Comparison of ENCODE assay signal across 2 cellular contexts in genomic region chr1:178500091-178500770, GRCh38.
TF ChIP-seq lines count a peak whose summit lies in the region.

No MANE protein-coding gene starts in this region.

TF ChIP-seq in A549, 52 proteins besides CTCF, POLR2A, EP300 and RAD21:
- no peak for TF ChIP-seq CHD2 (IDR thresholded peaks at IDR 0.05; ENCODE audit: low read length, partially characterized antibody)
- no peak for TF ChIP-seq BHLHE40 (IDR thresholded peaks at IDR 0.05; ENCODE audit: low read depth, low read length)
- no peak for TF ChIP-seq ZSCAN20 (CRISPR knock-in tag; IDR thresholded peaks at IDR 0.05)
- no peak for TF ChIP-seq RARB (CRISPR knock-in tag; IDR thresholded peaks at IDR 0.05)
- no peak for TF ChIP-seq ATOH8 (CRISPR knock-in tag; IDR thresholded peaks at IDR 0.05; ENCODE audit: low read depth)
- TF ChIP-seq NPAS2 (CRISPR knock-in tag; IDR thresholded peaks at IDR 0.05; ENCODE audit: borderline replicate concordance), result no peak
- TF ChIP-seq HEYL (CRISPR knock-in tag; IDR thresholded peaks at IDR 0.05), result no peak
- TF ChIP-seq ZFP36 (IDR thresholded peaks at IDR 0.05; ENCODE audit: borderline replicate concordance, partially characterized antibody), result no peak
- no peak for TF ChIP-seq MAFK (IDR thresholded peaks at IDR 0.05; ENCODE audit: partially characterized antibody)
- TF ChIP-seq JUN (IDR thresholded peaks at IDR 0.05), result no peak
- no peak for TF ChIP-seq RCOR1 (IDR thresholded peaks at IDR 0.05; ENCODE audit: low read depth, low read length)
- no peak for TF ChIP-seq SREBF2 (IDR thresholded peaks at IDR 0.05)
- no peak for TF ChIP-seq FOXS1 (CRISPR knock-in tag; IDR thresholded peaks at IDR 0.05)
- TF ChIP-seq HOXB13 (CRISPR knock-in tag; IDR thresholded peaks at IDR 0.05; ENCODE audit: low read depth), result no peak

TF ChIP-seq in HepG2, 621 proteins besides CTCF, POLR2A, EP300 and RAD21:
- no peak for TF ChIP-seq USF2 (IDR thresholded peaks at IDR 0.05; ENCODE audit: low read depth, low read length)
- TF ChIP-seq USF2 (CRISPR knock-in tag; IDR thresholded peaks at IDR 0.05; ENCODE audit: borderline replicate concordance), result no peak
- TF ChIP-seq FOXK2 (IDR thresholded peaks at IDR 0.05), result no peak
- TF ChIP-seq ZNF674 (CRISPR knock-in tag; IDR thresholded peaks at IDR 0.05; ENCODE audit: low read depth), result no peak
- no peak for TF ChIP-seq SP140L (CRISPR knock-in tag; IDR thresholded peaks at IDR 0.05; ENCODE audit: borderline replicate concordance)
- TF ChIP-seq, protein P1, sequence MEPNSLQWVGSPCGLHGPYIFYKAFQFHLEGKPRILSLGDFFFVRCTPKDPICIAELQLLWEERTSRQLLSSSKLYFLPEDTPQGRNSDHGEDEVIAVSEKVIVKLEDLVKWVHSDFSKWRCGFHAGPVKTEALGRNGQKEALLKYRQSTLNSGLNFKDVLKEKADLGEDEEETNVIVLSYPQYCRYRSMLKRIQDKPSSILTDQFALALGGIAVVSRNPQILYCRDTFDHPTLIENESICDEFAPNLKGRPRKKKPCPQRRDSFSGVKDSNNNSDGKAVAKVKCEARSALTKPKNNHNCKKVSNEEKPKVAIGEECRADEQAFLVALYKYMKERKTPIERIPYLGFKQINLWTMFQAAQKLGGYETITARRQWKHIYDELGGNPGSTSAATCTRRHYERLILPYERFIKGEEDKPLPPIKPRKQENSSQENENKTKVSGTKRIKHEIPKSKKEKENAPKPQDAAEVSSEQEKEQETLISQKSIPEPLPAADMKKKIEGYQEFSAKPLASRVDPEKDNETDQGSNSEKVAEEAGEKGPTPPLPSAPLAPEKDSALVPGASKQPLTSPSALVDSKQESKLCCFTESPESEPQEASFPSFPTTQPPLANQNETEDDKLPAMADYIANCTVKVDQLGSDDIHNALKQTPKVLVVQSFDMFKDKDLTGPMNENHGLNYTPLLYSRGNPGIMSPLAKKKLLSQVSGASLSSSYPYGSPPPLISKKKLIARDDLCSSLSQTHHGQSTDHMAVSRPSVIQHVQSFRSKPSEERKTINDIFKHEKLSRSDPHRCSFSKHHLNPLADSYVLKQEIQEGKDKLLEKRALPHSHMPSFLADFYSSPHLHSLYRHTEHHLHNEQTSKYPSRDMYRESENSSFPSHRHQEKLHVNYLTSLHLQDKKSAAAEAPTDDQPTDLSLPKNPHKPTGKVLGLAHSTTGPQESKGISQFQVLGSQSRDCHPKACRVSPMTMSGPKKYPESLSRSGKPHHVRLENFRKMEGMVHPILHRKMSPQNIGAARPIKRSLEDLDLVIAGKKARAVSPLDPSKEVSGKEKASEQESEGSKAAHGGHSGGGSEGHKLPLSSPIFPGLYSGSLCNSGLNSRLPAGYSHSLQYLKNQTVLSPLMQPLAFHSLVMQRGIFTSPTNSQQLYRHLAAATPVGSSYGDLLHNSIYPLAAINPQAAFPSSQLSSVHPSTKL (CRISPR knock-in tag; IDR thresholded peaks at IDR 0.05), result no peak
- no peak for TF ChIP-seq ZNF772 (CRISPR knock-in tag; IDR thresholded peaks at IDR 0.05)
- no peak for TF ChIP-seq ZNF609 (CRISPR knock-in tag; IDR thresholded peaks at IDR 0.05; ENCODE audit: borderline replicate concordance)
- TF ChIP-seq TBP (CRISPR knock-in tag; IDR thresholded peaks at IDR 0.05), result no peak
